ENCODE assay signal across 10 cellular contexts in the genomic region with DNA sequence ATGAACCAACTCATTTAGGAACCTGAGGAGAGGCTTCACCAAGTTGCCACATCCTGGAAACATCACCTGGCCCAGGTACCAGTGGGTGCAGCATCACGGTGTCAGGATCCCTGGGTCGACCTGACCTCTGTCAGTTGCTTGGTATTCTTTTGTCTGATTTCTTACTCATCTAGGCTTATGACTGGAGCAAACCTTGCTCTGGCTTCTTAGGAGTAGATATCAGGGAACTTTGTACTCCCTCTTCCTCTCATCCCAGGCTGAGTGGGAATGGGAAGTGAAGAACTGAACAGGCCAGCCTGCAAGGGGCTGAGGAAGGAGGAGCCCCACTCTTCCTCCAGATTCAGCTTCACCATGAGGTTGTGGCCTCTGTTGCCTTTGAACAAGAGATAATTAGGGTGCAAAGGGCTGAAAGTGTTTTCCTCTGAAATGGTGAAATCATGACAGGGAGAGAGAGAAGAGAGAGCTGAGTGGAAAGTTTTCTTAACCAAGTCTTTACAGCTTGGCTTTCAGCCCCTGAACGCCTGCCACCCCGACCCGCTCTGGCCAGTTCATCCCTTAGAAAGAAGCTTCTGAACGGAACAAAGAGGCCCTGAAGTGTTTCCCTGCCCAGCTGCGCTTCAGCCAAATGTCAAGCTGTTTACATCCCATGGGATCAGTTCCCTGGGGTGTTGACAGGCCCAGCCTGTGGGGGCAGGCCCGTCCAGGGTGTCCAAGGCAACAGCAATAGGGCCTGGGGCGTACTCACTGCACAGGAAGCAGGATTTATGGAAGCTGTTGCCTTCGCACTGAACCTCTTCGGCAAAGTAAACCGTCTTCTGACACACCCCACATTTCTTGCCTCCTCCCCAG. TPM values are rescaled to one million over a fixed set of nuclear protein-coding genes. Genes with fewer than 3 reads are reported as not detected.
A peak's percentile ranks its signal among the peaks of the same experiment; 100 is the strongest.
DNase-seq lines count a peak whose midpoint lies in the region; ATAC-seq and TF ChIP-seq lines count a peak whose summit lies in the region.
"Had no signal": no experiment of that assay in that cellular context is flagged by ENCODE, and none has a peak within 500 bp of the region (broad histone marks: within the 10 kb centered on the region; RNA-seq: fewer than 3 reads in every experiment).

No MANE protein-coding gene starts in this region.

- WGBS in adrenal gland, 4 donors = 61 to 88% (median 71%) methylated on average over 9 to 12 of the region's 12 CpGs
- 23 to 29% methylated on average over 12 of the region's 12 CpGs for WGBS in heart right ventricle, 2 donors

- H3K27me3 Mint-ChIP-seq in progenitor cell of endocrine pancreas = no peaks in the 10 kb centered on the region
- H3K27me3 Mint-ChIP-seq: T-cell had no signal

- no peak for TF ChIP-seq CTCF in adrenal gland (IDR thresholded peaks at IDR 0.05)
- TF ChIP-seq CTCF in heart right ventricle (IDR thresholded peaks at IDR 0.05) = no peak
- no peak for TF ChIP-seq CTCF in progenitor cell of endocrine pancreas (IDR thresholded peaks at IDR 0.05; ENCODE audit: unreplicated experiment)

- peak; percentile 68 for DNase-seq in COR-L47 (lab: John Stamatoyannopoulos, UW)
- DNase-seq in adrenal gland = peak in 6 of 7 donors; percentile 36 to 85 (median 60)
- DNase-seq in heart right ventricle = peak; percentile 82
- DNase-seq in progenitor cell of endocrine pancreas (ENCODE audit: low spot score, unreplicated experiment) = no peak
- no peak for DNase-seq in activated effector memory CD4-positive, alpha-beta T cell treated with Interleukin-2 at 50 U/mL for 16 hours
- no peak for DNase-seq in stimulated activated CD4-positive, alpha-beta T cell treated with anti-CD3 and anti-CD28 coated beads, Interleukin-4, amount 100 ng/mL, for 4 hours
- DNase-seq in T-helper 9 cell = no peak
- DNase-seq: effector memory CD4-positive, alpha-beta T cell; T-cell had no signal

- no peaks in the 10 kb centered on the region for H3K9me3 ChIP-seq in adrenal gland (replicated peaks in 1 of 3)
- H3K9me3 ChIP-seq in heart right ventricle = no peaks in the 10 kb centered on the region

- no peak for TF ChIP-seq POLR2A in adrenal gland (IDR thresholded peaks at IDR 0.05)

- peaks cover 45% of the 10 kb centered on the region for H3K4me1 Mint-ChIP-seq in progenitor cell of endocrine pancreas (ENCODE audit: low read depth)
- H3K4me1 Mint-ChIP-seq: T-cell had no signal

- H3K36me3 Mint-ChIP-seq in progenitor cell of endocrine pancreas (ENCODE audit: insufficient read depth) = peaks cover 2% of the 10 kb centered on the region

- intact Hi-C loops in adrenal gland (cut with DNase I) (no loop called here), heart right ventricle (cut with DNase I) (no loop called here)

- H3K27ac ChIP-seq in adrenal gland = peak overlapping the region in 3 of 5 donors; percentile 10 to 86 (median 42)
- peak overlapping the region; percentile 61 to 82 (median 75) for H3K27ac ChIP-seq in heart right ventricle

- H3K36me3 ChIP-seq in adrenal gland (replicated peaks in 1 of 2) (peaks cover 0 to 4% of the 10 kb centered on the region in 2 donors), heart right ventricle (peaks cover 0 to 64% (median 5%) of the 10 kb centered on the region in 9 donors)

- no peak overlapping the region for H3K4me3 Mint-ChIP-seq in progenitor cell of endocrine pancreas (ENCODE audit: low read depth)
- H3K4me3 Mint-ChIP-seq: T-cell had no signal

- H3K27me3 ChIP-seq in adrenal gland (no peaks in the 10 kb centered on the region), heart right ventricle (no peaks in the 10 kb centered on the region)

- peak overlapping the region; percentile 92 for H3K27ac Mint-ChIP-seq in progenitor cell of endocrine pancreas
- H3K27ac Mint-ChIP-seq: T-cell had no signal

- peak; percentile 64 to 87 (median 74) for ATAC-seq in heart right ventricle
- no peak for ATAC-seq in GM19023 (IDR thresholded peaks at IDR 0.05; ENCODE audit: unreplicated experiment)
- ATAC-seq: T-cell had no signal

- H3K4me3 ChIP-seq in adrenal gland (no peak overlapping the region), heart right ventricle (peak overlapping the region in 1 of 10 donors; percentile 5)

- H3K4me1 ChIP-seq in adrenal gland (replicated peaks in 1 of 2) = peaks cover 8 to 55% of the 10 kb centered on the region in 2 donors
- H3K4me1 ChIP-seq in heart right ventricle = peaks cover 17 to 98% (median 84%) of the 10 kb centered on the region in 9 donors

- no peaks in the 10 kb centered on the region for H3K9me3 Mint-ChIP-seq in progenitor cell of endocrine pancreas (ENCODE audit: low read depth)
- H3K9me3 Mint-ChIP-seq: T-cell had no signal

RNA-seq across cellular contexts. Expression of gene CSRP1, which starts 11.3 kb away (rescaled TPM):
- total RNA-seq in adrenal gland (100 to 1,000 TPM in 5 of 8 donors, 10 to 100 TPM in 3; 67.6 to 470 (median 200) TPM), heart right ventricle (100 to 1,000 TPM in 1 of 10 donors, 10 to 100 TPM in 9; 48.1 to 103 (median 58.9) TPM), progenitor cell of endocrine pancreas (19.4 and 23.2 TPM in 2 replicates)
- polyA plus RNA-seq in adrenal gland (100 to 1,000 TPM in 2 of 3 donors, 10 to 100 TPM in 1; 85.6 to 159 (median 156) TPM), heart right ventricle (100 to 1,000 TPM in 1 of 2 donors, 10 to 100 TPM in 1; 74.5 to 104 TPM)

RNA-seq across cellular contexts. Expression of gene PHLDA3, which starts 26.7 kb away (rescaled TPM):
- total RNA-seq in adrenal gland (10 to 100 TPM; 14.5 to 64.7 (median 30.6) TPM), heart right ventricle (10 to 100 TPM; 14.4 to 40.0 (median 23.6) TPM), progenitor cell of endocrine pancreas (21.2 and 31.3 TPM in 2 replicates)
- polyA plus RNA-seq in adrenal gland (10 to 100 TPM in 2 of 3 donors, 1 to 10 TPM in 1; 2.1 to 30.7 (median 30.4) TPM), heart right ventricle (10 to 100 TPM; 20.8 to 35.6 TPM)

RNA-seq across cellular contexts. Expression of gene NAV1, which starts 43.3 kb away (rescaled TPM):
- total RNA-seq in adrenal gland (10 to 100 TPM; 12.4 to 21.9 (median 17.1) TPM), heart right ventricle (100 to 1,000 TPM in 3 of 10 donors, 10 to 100 TPM in 7; 29.5 to 111 (median 89.0) TPM), progenitor cell of endocrine pancreas (53.4 and 55.2 TPM in 2 replicates)
- polyA plus RNA-seq in adrenal gland (10 to 100 TPM in 1 of 3 donors, 1 to 10 TPM in 2; 3.0 to 11.3 (median 4.4) TPM), heart right ventricle (10 to 100 TPM; 13.7 to 61.5 TPM)

Comparison
In these comparisons a context has a peak if more than half of its experiments do, and no peak if none do; other contexts are left out.
1. DNase-seq: peak in COR-L47 (single experiment), adrenal gland (6 of 7) and heart right ventricle (2 of 2); none in progenitor cell of endocrine pancreas (single experiment), activated effector memory CD4-positive, alpha-beta T cell treated with Interleukin-2 at 50 U/mL for 16 hours (single experiment), stimulated activated CD4-positive, alpha-beta T cell treated with anti-CD3 and anti-CD28 coated beads, Interleukin-4, amount 100 ng/mL, for 4 hours (0 of 2) and T-helper 9 cell (single experiment).